27 cellular contexts compared by ENCODE assay signal in genomic region chr19:30403583-30403982, GRCh38. TPM values are rescaled to one million over a fixed set of nuclear protein-coding genes. Genes with fewer than 3 reads are reported as not detected.
"Had no signal": no experiment of that assay in that cellular context is flagged by ENCODE, and none has a peak within 500 bp of the region (broad histone marks: within the 10 kb centered on the region; RNA-seq: fewer than 3 reads in every experiment).

No MANE protein-coding gene starts in this region.

- H3K36me3 Mint-ChIP-seq: naive thymus-derived CD4-positive, alpha-beta T cell; stimulated activated naive B cell treated with anti-CD40 and anti-IgM and Interleukin-4, amounts not matched to agents 10 μg/mL and 1 μg/mL and 100 μg/mL, for 72 hours; type B pancreatic cell had no signal

- H3K9me3 Mint-ChIP-seq: nephron progenitor cell, type B pancreatic cell had no signal

- FAIRE-seq: endometrium, frontal cortex had no signal

- H3K36me3 ChIP-seq: colonic mucosa, heart right ventricle, left ventricle myocardium inferior, lower lobe of right lung, spleen, stomach, thyroid gland, uterus had no signal

- H3K27ac ChIP-seq: colonic mucosa, heart right ventricle, left ventricle myocardium inferior, lower lobe of right lung, psoas muscle, spleen, stomach, thyroid gland, uterus had no signal

- H3K9me3 ChIP-seq: colonic mucosa, heart right ventricle, lower lobe of right lung, psoas muscle, thyroid gland, uterus had no signal

- H3K4me1 Mint-ChIP-seq: naive thymus-derived CD4-positive, alpha-beta T cell; stimulated activated naive B cell treated with anti-CD40 and anti-IgM and Interleukin-4, amounts not matched to agents 10 μg/mL and 1 μg/mL and 100 μg/mL, for 72 hours had no signal

- ATAC-seq: esophagus mucosa; heart right ventricle; lower lobe of right lung; naive thymus-derived CD4-positive, alpha-beta T cell; psoas muscle; sciatic nerve; stimulated activated naive B cell treated with anti-CD40 and anti-IgM and Interleukin-4, amounts not matched to agents 10 μg/mL and 1 μg/mL and 100 μg/mL, for 72 hours had no signal

- H3K4me3 Mint-ChIP-seq: naive thymus-derived CD4-positive, alpha-beta T cell; nephron progenitor cell; stimulated activated naive B cell treated with anti-CD40 and anti-IgM and Interleukin-4, amounts not matched to agents 10 μg/mL and 1 μg/mL and 100 μg/mL, for 72 hours; type B pancreatic cell had no signal

- H3K4me3 ChIP-seq: colonic mucosa, heart right ventricle, left ventricle myocardium inferior, lower lobe of right lung, psoas muscle, spleen, stomach, thyroid gland, uterus had no signal

- H3K27me3 ChIP-seq: colonic mucosa, spleen, stomach, thyroid gland, uterus had no signal

- H3K4me1 ChIP-seq: colonic mucosa, lower lobe of right lung, psoas muscle, spleen, stomach, thyroid gland, uterus had no signal

- H3K27ac Mint-ChIP-seq: naive thymus-derived CD4-positive, alpha-beta T cell; nephron progenitor cell; stimulated activated naive B cell treated with anti-CD40 and anti-IgM and Interleukin-4, amounts not matched to agents 10 μg/mL and 1 μg/mL and 100 μg/mL, for 72 hours; type B pancreatic cell had no signal

- DNase-seq: cerebellar nuclear complex; colonic mucosa; dermis blood vessel endothelial cell; effector CD8-positive, alpha-beta T cell; heart right ventricle; islet precursor cell; left ventricle myocardium inferior; lower lobe of right lung; mesenchymal stem cell; naive thymus-derived CD4-positive, alpha-beta T cell; nephron progenitor cell; psoas muscle; spleen; stimulated activated CD4-positive, alpha-beta T cell treated with anti-CD3 and anti-CD28 coated beads, Interleukin-2, amount 100 ng/mL, for 24 hours; stimulated activated CD4-positive, alpha-beta T cell treated with anti-CD3 and anti-CD28 coated beads, Interleukin-4, amount 100 ng/mL, for 4 hours; stimulated activated naive B cell treated with anti-CD40 and anti-IgM and Interleukin-4, amounts not matched to agents 10 μg/mL and 1 μg/mL and 100 μg/mL, for 72 hours; stomach; thyroid gland; uterus had no signal

RNA-seq across cellular contexts. Expression of gene ZNF536, which starts 31.4 kb away (rescaled TPM):
- total RNA-seq: dermis blood vessel endothelial cell; glomerular endothelial cell; mononuclear cell; naive thymus-derived CD4-positive, alpha-beta T cell had no signal
- polyA plus RNA-seq: fibroblast of lung; naive thymus-derived CD4-positive, alpha-beta T cell had no signal
